In the genomic region with DNA sequence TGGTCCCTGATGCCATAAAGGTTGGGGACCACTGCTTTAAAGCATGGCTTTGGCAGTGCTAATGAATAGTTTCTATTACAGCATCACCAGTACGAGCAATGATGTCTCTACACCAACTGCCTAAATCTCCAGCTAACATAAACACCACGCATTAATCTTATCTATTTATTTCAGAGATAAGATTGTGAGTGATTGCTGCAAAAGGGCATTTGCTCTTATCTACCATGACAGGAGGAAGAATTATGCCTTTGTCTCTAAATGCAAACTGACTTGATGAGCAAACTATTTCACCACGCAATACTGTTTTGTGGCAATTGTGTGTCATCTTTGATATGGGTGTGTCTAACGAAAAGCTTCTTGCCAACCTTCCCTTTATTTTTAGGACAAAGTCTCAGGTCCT, we compare ENCODE assay signal across 26 cellular contexts.
"Had no signal": no experiment of that assay in that cellular context is flagged by ENCODE, and none has a peak within 500 bp of the region (broad histone marks: within the 10 kb centered on the region; RNA-seq: fewer than 3 reads in every experiment).

No MANE protein-coding gene starts in this region.

- ATAC-seq: activated CD4-positive, alpha-beta T cell treated with anti-CD3 and anti-CD28 coated beads for 36 hours; activated CD8-positive, alpha-beta T cell treated with anti-CD3 and anti-CD28 coated beads for 36 hours; activated T-cell treated with anti-CD3 and anti-CD28 coated beads, Interleukin-2, amount 50 U/mL, for 4 hours; activated T-helper 17 cell treated with anti-CD3 and anti-CD28 coated beads, Interleukin-2, amount 50 U/mL, for 72 hours; esophagus mucosa; gastroesophageal sphincter; heart right ventricle had no signal

- H3K27me3 Mint-ChIP-seq: activated CD4-positive, alpha-beta T cell treated with anti-CD3 and anti-CD28 coated beads for 36 hours; activated CD4-positive, alpha-beta T cell treated with anti-CD3 and anti-CD28 coated beads, Interleukin-2, amount 10 ng/mL, durations not matched to agents 24 days and 14 days; activated CD8-positive, alpha-beta T cell treated with anti-CD3 and anti-CD28 coated beads for 36 hours; activated naive CD8-positive, alpha-beta T cell; activated T-helper 17 cell treated with anti-CD3 and anti-CD28 coated beads, Interleukin-2, amount 50 U/mL, for 72 hours had no signal

- H3K4me3 ChIP-seq: gastroesophageal sphincter, heart right ventricle, hepatocyte had no signal

- H3K36me3 Mint-ChIP-seq: activated naive CD8-positive, alpha-beta T cell; brain had no signal

- DNase-seq: activated CD4-positive, alpha-beta T cell treated with anti-CD3 and anti-CD28 coated beads for 36 hours; activated CD4-positive, alpha-beta T cell treated with anti-CD3 and anti-CD28 coated beads, Interleukin-2, amount 10 ng/mL, durations not matched to agents 24 days and 14 days; activated CD4-positive, alpha-beta T cell treated with anti-CD3 and anti-CD28 coated beads, Interleukin-2, amount 50 U/mL, for 4 hours; activated CD4-positive, CD25-positive, alpha-beta regulatory T cell; activated CD4-positive, CD25-positive, alpha-beta regulatory T cell treated with anti-CD3 and anti-CD28 coated beads, Interleukin-2, amount 50 U/mL, for 72 hours; activated CD8-positive, alpha-beta memory T cell treated with anti-CD3 and anti-CD28 coated beads for 24 hours; activated CD8-positive, alpha-beta T cell treated with anti-CD3 and anti-CD28 coated beads for 36 hours; activated effector memory CD4-positive, alpha-beta T cell treated with Interleukin-2 at 50 U/mL for 16 hours; activated gamma-delta T cell treated with Interleukin-2 at 50 U/mL for 16 hours; activated naive CD4-positive, alpha-beta T cell treated with anti-CD3 and anti-CD28 coated beads, Interleukin-2, amount 50 U/mL, for 16 hours; activated naive CD4-positive, alpha-beta T cell treated with Interleukin-2 at 50 U/mL for 16 hours; activated T-cell treated with anti-CD3 and anti-CD28 coated beads, Interleukin-2, amount 50 U/mL, for 4 hours; amygdala; aorta; cortex of kidney; dermis blood vessel endothelial cell; effector CD8-positive, alpha-beta T cell; foreskin melanocyte; heart right ventricle; T-helper 2 cell had no signal

- H3K4me1 Mint-ChIP-seq: activated CD4-positive, alpha-beta T cell treated with anti-CD3 and anti-CD28 coated beads for 36 hours; activated CD4-positive, alpha-beta T cell treated with anti-CD3 and anti-CD28 coated beads, Interleukin-2, amount 10 ng/mL, durations not matched to agents 24 days and 14 days; activated T-helper 17 cell treated with anti-CD3 and anti-CD28 coated beads, Interleukin-2, amount 50 U/mL, for 72 hours; brain had no signal

- H3K4me3 Mint-ChIP-seq: activated CD4-positive, alpha-beta T cell treated with anti-CD3 and anti-CD28 coated beads for 36 hours; activated CD4-positive, alpha-beta T cell treated with anti-CD3 and anti-CD28 coated beads, Interleukin-2, amount 10 ng/mL, durations not matched to agents 24 days and 14 days; activated CD8-positive, alpha-beta T cell treated with anti-CD3 and anti-CD28 coated beads for 36 hours; activated naive CD8-positive, alpha-beta T cell; activated T-cell treated with anti-CD3 and anti-CD28 coated beads, Interleukin-2, amount 50 U/mL, for 4 hours; activated T-helper 17 cell treated with anti-CD3 and anti-CD28 coated beads, Interleukin-2, amount 50 U/mL, for 72 hours; brain had no signal

- H3K27ac Mint-ChIP-seq: activated CD4-positive, alpha-beta T cell treated with anti-CD3 and anti-CD28 coated beads for 36 hours; activated CD4-positive, alpha-beta T cell treated with anti-CD3 and anti-CD28 coated beads, Interleukin-2, amount 10 ng/mL, durations not matched to agents 24 days and 14 days; activated CD8-positive, alpha-beta T cell treated with anti-CD3 and anti-CD28 coated beads for 36 hours; activated naive CD8-positive, alpha-beta T cell; activated T-helper 17 cell treated with anti-CD3 and anti-CD28 coated beads, Interleukin-2, amount 50 U/mL, for 72 hours; brain had no signal

- H3K27ac ChIP-seq: gastroesophageal sphincter, heart right ventricle, hepatocyte had no signal

- H3K9me3 Mint-ChIP-seq: activated CD4-positive, alpha-beta T cell treated with anti-CD3 and anti-CD28 coated beads, Interleukin-2, amount 10 ng/mL, durations not matched to agents 24 days and 14 days; activated CD8-positive, alpha-beta T cell treated with anti-CD3 and anti-CD28 coated beads for 36 hours had no signal
